ENCODE assay signal across 12 cellular contexts in the genomic region with DNA sequence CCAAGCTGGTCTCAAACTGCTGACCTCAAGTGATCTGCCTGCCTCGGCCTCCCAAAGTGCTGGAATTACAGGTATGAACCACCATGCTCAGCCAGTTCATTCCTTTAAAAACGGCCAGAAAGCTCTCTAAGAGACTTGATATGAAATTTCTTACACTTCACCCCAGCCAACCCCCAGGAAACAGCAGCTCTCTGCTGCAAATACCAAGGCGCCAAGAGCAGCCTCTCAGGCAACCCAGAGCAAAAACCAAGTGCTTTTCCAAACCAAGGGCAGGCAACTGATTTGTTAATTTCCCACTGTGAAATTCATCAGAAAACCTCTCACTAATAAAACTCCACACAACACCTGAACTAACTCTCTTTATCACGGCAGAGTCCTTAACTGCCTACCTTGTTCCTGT. TPM values are rescaled to one million over a fixed set of nuclear protein-coding genes. Genes with fewer than 3 reads are reported as not detected.
DNase-seq lines count a peak whose midpoint lies in the region; ATAC-seq, FAIRE-seq and TF ChIP-seq lines count a peak whose summit lies in the region.
"Had no signal": no experiment of that assay in that cellular context is flagged by ENCODE, and none has a peak within 500 bp of the region (broad histone marks: within the 10 kb centered on the region; RNA-seq: fewer than 3 reads in every experiment).

No MANE protein-coding gene starts in this region.

- no peaks in the 10 kb centered on the region for H3K9me3 ChIP-seq in HepG2 (ENCODE audit: low read length)
- H3K9me3 ChIP-seq in thyroid gland, result no peaks in the 10 kb centered on the region
- H3K9me3 ChIP-seq: colonic mucosa, HAP-1 had no signal

- no peak overlapping the region for H3K9ac ChIP-seq in HepG2 (ENCODE audit: insufficient read depth, low read depth, low read length)

- no peaks in the 10 kb centered on the region; the same call in 1 of the 2 replicates for H4K20me1 ChIP-seq in HepG2 (ENCODE audit: insufficient read depth, low read length)

- H2AFZ ChIP-seq in HepG2 (ENCODE audit: low read length), result no peak overlapping the region

- in situ Hi-C loops in HepG2 (cut with HindIII; ENCODE audit: extremely low pct_ligation_motif_present, low pct_unique_long_range_greater_than_20kb), result no loop called here

- H3K4me2 ChIP-seq in HepG2 (ENCODE audit: low read depth, low read length), result no peak overlapping the region

- peaks cover 54% of the 10 kb centered on the region for H3K79me2 ChIP-seq in HepG2 (ENCODE audit: insufficient read depth, low read length)

- no peak for ATAC-seq in HepG2
- no peak for ATAC-seq in HG03097 (IDR thresholded peaks at IDR 0.05; ENCODE audit: low FRiP score, unreplicated experiment)
- ATAC-seq in HG02938 (IDR thresholded peaks at IDR 0.05; ENCODE audit: unreplicated experiment), result no peak

- intact Hi-C loops in HepG2 (cut with micrococcal nuclease; ENCODE audit: unreplicated experiment), result no loop called here
- intact Hi-C loops in thyroid gland (cut with DNase I), result no loop called here

- POLR2A ChIA-PET in HepG2 (lab: Yijun Ruan, JAX), result no interaction called here

- peaks cover 68% of the 10 kb centered on the region for H3K4me1 ChIP-seq in HepG2 (ENCODE audit: insufficient read depth, low read length)
- H3K4me1 ChIP-seq in thyroid gland, result peaks cover 72 to 82% of the 10 kb centered on the region in 2 donors

- DNase-seq in activated T-cell treated with anti-CD3 and anti-CD28 coated beads, Interleukin-2, amount 50 U/mL, for 24 hours, result no peak
- no peak for DNase-seq in activated T-cell treated with anti-CD3 and anti-CD28 coated beads, Interleukin-2, amount 50 U/mL, for 1 hour
- DNase-seq in HepG2 (ENCODE audit: low spot score) (no peak), thyroid gland (peak; percentile 44 to 57), cerebellar nuclear complex (lab: John Stamatoyannopoulos, UW) (no peak)
- DNase-seq: colonic mucosa, glutamatergic neuron had no signal

- FAIRE-seq in HepG2 (lab: Jason Lieb, UNC), result no peak

- CTCF ChIA-PET in HepG2 (lab: Yijun Ruan, JAX; ENCODE audit: low intra/inter-chr PET ratio, low total read pairs), result no interaction called here

- H3K4me3 ChIP-seq in HepG2 (replicated peaks in 1 of 3; ENCODE audit: insufficient read depth in 1 of 3, low read depth in 2 of 3, low read length in 3 of 3), result no peak overlapping the region
- no peak overlapping the region for H3K4me3 ChIP-seq in thyroid gland (replicated peaks in 1 of 3)
- H3K4me3 ChIP-seq: colonic mucosa, HAP-1 had no signal

- 94% methylated on average over 4 of the region's 4 CpGs for WGBS in HepG2 (ENCODE audit: low lambda C conversion rate)
- 36 to 38% methylated on average over 4 of the region's 4 CpGs for WGBS in thyroid gland, 2 donors

- H3K27ac Mint-ChIP-seq in activated T-cell treated with anti-CD3 and anti-CD28 coated beads, Interleukin-2, amount 50 U/mL, for 24 hours, result peak overlapping the region; percentile 94
- H3K27ac Mint-ChIP-seq in activated naive CD8-positive, alpha-beta T cell, result peak overlapping the region; percentile 93
- H3K27ac Mint-ChIP-seq: B cell had no signal

- TF ChIP-seq POLR2A in HepG2 (IDR thresholded peaks at IDR 0.05; ENCODE audit: insufficient read depth in 1 of 2, low read depth in 2 of 2, low read length in 2 of 2), result no peak
- no peak for TF ChIP-seq POLR2A in thyroid gland (IDR thresholded peaks at IDR 0.05)

- peak overlapping the region; percentile 9 for H3K4me3 Mint-ChIP-seq in activated T-cell treated with anti-CD3 and anti-CD28 coated beads, Interleukin-2, amount 50 U/mL, for 24 hours
- H3K4me3 Mint-ChIP-seq in activated naive CD8-positive, alpha-beta T cell, result peak overlapping the region; percentile 15
- H3K4me3 Mint-ChIP-seq: B cell had no signal

- peaks cover 3 to 7% of the 10 kb centered on the region in 2 experiments; a peak in 3 of 5 replicates for H3K36me3 ChIP-seq in HepG2 (replicated peaks in 1 of 2; ENCODE audit: control insufficient read depth in 1 of 2, insufficient read depth in 2 of 2, low read length in 2 of 2)
- no peaks in the 10 kb centered on the region for H3K36me3 ChIP-seq in thyroid gland
- H3K36me3 ChIP-seq: colonic mucosa, HAP-1 had no signal

- H3K36me3 Mint-ChIP-seq in activated T-cell treated with anti-CD3 and anti-CD28 coated beads, Interleukin-2, amount 50 U/mL, for 24 hours (ENCODE audit: low read depth), result no peaks in the 10 kb centered on the region
- no peaks in the 10 kb centered on the region for H3K36me3 Mint-ChIP-seq in activated naive CD8-positive, alpha-beta T cell

- no peaks in the 10 kb centered on the region for H3K9me3 Mint-ChIP-seq in activated T-cell treated with anti-CD3 and anti-CD28 coated beads, Interleukin-2, amount 50 U/mL, for 24 hours
- no peaks in the 10 kb centered on the region for H3K9me3 Mint-ChIP-seq in activated naive CD8-positive, alpha-beta T cell (ENCODE audit: low read depth)

- BruUV-seq in HepG2 (replicated peaks; lab: Mats Ljungman, UMichigan), result no TSS peak

- H3K27ac ChIP-seq in HepG2 (ENCODE audit: extremely low read length, insufficient read depth, low read length), result peak overlapping the region; percentile 44
- H3K27ac ChIP-seq in thyroid gland, result peak overlapping the region; percentile 89 to 93 (median 90)
- H3K27ac ChIP-seq: colonic mucosa had no signal

- TF ChIP-seq CTCF in HepG2 (CRISPR knock-in tag; IDR thresholded peaks at IDR 0.05) (no peak), thyroid gland (IDR thresholded peaks at IDR 0.05) (no peak)

- H3K27me3 ChIP-seq in HepG2 (ENCODE audit: control insufficient read depth in 1 of 2, insufficient read depth in 2 of 2, low read length in 2 of 2), result no peaks in the 10 kb centered on the region
- H3K27me3 ChIP-seq in thyroid gland, result no peaks in the 10 kb centered on the region
- H3K27me3 ChIP-seq: colonic mucosa had no signal

- TF ChIP-seq EP300 in HepG2 (IDR thresholded peaks at IDR 0.05; ENCODE audit: low read depth in 2 of 2, low read length in 2 of 2), result no peak
- TF ChIP-seq EP300 in HepG2 (CRISPR knock-in tag; IDR thresholded peaks at IDR 0.05; ENCODE audit: borderline replicate concordance), result no peak

- H3K4me1 Mint-ChIP-seq in activated T-cell treated with anti-CD3 and anti-CD28 coated beads, Interleukin-2, amount 50 U/mL, for 24 hours (ENCODE audit: low read depth), result peaks cover 19% of the 10 kb centered on the region
- peaks cover 16% of the 10 kb centered on the region for H3K4me1 Mint-ChIP-seq in activated naive CD8-positive, alpha-beta T cell (ENCODE audit: low read depth)

- TF ChIP-seq RAD21 in HepG2 (CRISPR knock-in tag; IDR thresholded peaks at IDR 0.05), result no peak

- no peaks in the 10 kb centered on the region for H3K27me3 Mint-ChIP-seq in activated T-cell treated with anti-CD3 and anti-CD28 coated beads, Interleukin-2, amount 50 U/mL, for 24 hours
- no peaks in the 10 kb centered on the region for H3K27me3 Mint-ChIP-seq in activated naive CD8-positive, alpha-beta T cell
- H3K27me3 Mint-ChIP-seq: B cell had no signal

TF ChIP-seq in HepG2, 621 proteins besides CTCF, POLR2A, EP300 and RAD21 (continues in another document):
- TF ChIP-seq NFE2L1 (CRISPR knock-in tag; IDR thresholded peaks at IDR 0.05; ENCODE audit: borderline replicate concordance) (no peak), ATRX (CRISPR knock-in tag; IDR thresholded peaks at IDR 0.05; ENCODE audit: borderline replicate concordance) (no peak), TAF15 (IDR thresholded peaks at IDR 0.05; ENCODE audit: low read depth, low read length, poor library complexity, severe bottlenecking) (no peak), HMG20A (CRISPR knock-in tag; IDR thresholded peaks at IDR 0.05; ENCODE audit: borderline replicate concordance) (no peak), ZMAT3 (CRISPR knock-in tag; conservative IDR thresholded peaks at IDR 0.05) (no peak), ZSCAN9 (CRISPR knock-in tag; IDR thresholded peaks at IDR 0.05; ENCODE audit: borderline replicate concordance) (no peak), SAFB2 (CRISPR knock-in tag; IDR thresholded peaks at IDR 0.05; ENCODE audit: borderline replicate concordance, low read depth) (no peak), ZNF432 (CRISPR knock-in tag; IDR thresholded peaks at IDR 0.05; ENCODE audit: borderline replicate concordance) (no peak), ZBTB7A (CRISPR knock-in tag; IDR thresholded peaks at IDR 0.05) (no peak)
- TF ChIP-seq, protein P1, sequence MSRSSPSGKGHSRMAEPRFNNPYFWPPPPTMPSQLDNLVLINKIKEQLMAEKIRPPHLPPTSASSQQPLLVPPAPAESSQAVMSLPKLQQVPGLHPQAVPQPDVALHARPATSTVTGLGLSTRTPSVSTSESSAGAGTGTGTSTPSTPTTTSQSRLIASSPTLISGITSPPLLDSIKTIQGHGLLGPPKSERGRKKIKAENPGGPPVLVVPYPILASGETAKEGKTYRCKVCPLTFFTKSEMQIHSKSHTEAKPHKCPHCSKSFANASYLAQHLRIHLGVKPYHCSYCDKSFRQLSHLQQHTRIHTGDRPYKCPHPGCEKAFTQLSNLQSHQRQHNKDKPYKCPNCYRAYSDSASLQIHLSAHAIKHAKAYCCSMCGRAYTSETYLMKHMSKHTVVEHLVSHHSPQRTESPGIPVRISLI (CRISPR knock-in tag; IDR thresholded peaks at IDR 0.05; ENCODE audit: borderline replicate concordance), result no peak

RNA-seq across cellular contexts. Expression of gene LATS2, which starts 44.9 kb away (rescaled TPM):
- total RNA-seq in HepG2 (2016; rRNA removed; fragmentation: Illumina TruSeq; extraction: Trizol) (7.1 and 7.3 TPM in 2 replicates), thyroid gland (10 to 100 TPM; 33.0 to 69.6 (median 37.5) TPM)
- total RNA-seq in HepG2 (2016; cell fraction: cytosol; rRNA removed; fragmentation: Illumina TruSeq; extraction: Trizol; ENCODE audit: low read depth), result 1.7 and 1.8 TPM in 2 replicates
- 7.0 and 7.2 TPM in 2 replicates for total RNA-seq in HepG2 (2016; cell fraction: insoluble cytoplasmic fraction; rRNA removed; fragmentation: Illumina TruSeq; extraction: Trizol)
- total RNA-seq in HepG2 (2016; cell fraction: membrane; rRNA removed; fragmentation: Illumina TruSeq; extraction: Trizol), result 4.2 and 4.3 TPM in 2 replicates
- total RNA-seq in HepG2 (2016; cell fraction: nucleus; rRNA removed; fragmentation: Illumina TruSeq; extraction: Trizol), result 6.9 and 7.7 TPM in 2 replicates
- polyA plus RNA-seq in HepG2 (2011; rRNA removed), result 8.5 and 9.1 TPM in 2 replicates
- 6.4 and 10.3 TPM in 2 replicates for polyA plus RNA-seq in HepG2 (2011; cell fraction: cytosol; rRNA removed)
- 11.4 and 12.5 TPM in 2 replicates for polyA plus RNA-seq in HepG2 (2011; cell fraction: nucleus; rRNA removed)
- 10.4 and 11.8 TPM in 2 replicates for polyA plus RNA-seq in HepG2 (2012)
- 0.38 TPM in 2 replicates for polyA plus RNA-seq in HepG2 (2016; cell fraction: cytosol; fragmentation: Illumina TruSeq; extraction: Trizol; ENCODE audit: low read depth)
- 10.2 and 11.9 TPM in 2 replicates for polyA plus RNA-seq in HepG2 (2016; cell fraction: insoluble cytoplasmic fraction; fragmentation: Illumina TruSeq; extraction: Trizol; ENCODE audit: low read depth)
- polyA plus RNA-seq in HepG2 (2016; cell fraction: membrane; fragmentation: Illumina TruSeq; extraction: Trizol; ENCODE audit: low read depth), result 2.2 and 2.4 TPM in 2 replicates
- 13.3 and 13.4 TPM in 2 replicates for polyA plus RNA-seq in HepG2 (2016; cell fraction: nucleus; fragmentation: Illumina TruSeq; extraction: Trizol; ENCODE audit: insufficient read depth, low read depth)
- polyA minus RNA-seq in HepG2 (2011; rRNA and poly(A)+ RNA removed; ENCODE audit: low replicate concordance), result 11.2 and 18.2 TPM in 2 replicates
- 11.8 and 11.9 TPM in 2 replicates for polyA minus RNA-seq in HepG2 (2011; cell fraction: cytosol; rRNA and poly(A)+ RNA removed)
- polyA minus RNA-seq in HepG2 (2011; cell fraction: nucleus; rRNA and poly(A)+ RNA removed), result 10.8 and 11.6 TPM in 2 replicates

Comparison
In these comparisons a context has a peak if more than half of its experiments do, and no peak if none do; other contexts are left out.
1. DNase-seq: peak in thyroid gland (2 of 2); none in activated T-cell treated with anti-CD3 and anti-CD28 coated beads, Interleukin-2, amount 50 U/mL, for 24 hours (single experiment), activated T-cell treated with anti-CD3 and anti-CD28 coated beads, Interleukin-2, amount 50 U/mL, for 1 hour (single experiment), HepG2 (single experiment) and cerebellar nuclear complex (0 of 2).